ENCODE assay signal across 1 cellular context in genomic region chr6:31663087-31663960, GRCh38.
TF ChIP-seq lines count a peak whose summit lies in the region.

No MANE protein-coding gene starts in this region.

TF ChIP-seq in H1, 55 proteins besides CTCF, POLR2A, EP300 and RAD21:
- TF ChIP-seq SUZ12 (IDR thresholded peaks at IDR 0.05; ENCODE audit: low read length) (no peak), TCF12 (IDR thresholded peaks at IDR 0.05; ENCODE audit: low read depth, low read length) (no peak)
TF ChIP-seq in H1: peak in this region for 0.
